8 cellular contexts compared by ENCODE assay signal in the genomic region with DNA sequence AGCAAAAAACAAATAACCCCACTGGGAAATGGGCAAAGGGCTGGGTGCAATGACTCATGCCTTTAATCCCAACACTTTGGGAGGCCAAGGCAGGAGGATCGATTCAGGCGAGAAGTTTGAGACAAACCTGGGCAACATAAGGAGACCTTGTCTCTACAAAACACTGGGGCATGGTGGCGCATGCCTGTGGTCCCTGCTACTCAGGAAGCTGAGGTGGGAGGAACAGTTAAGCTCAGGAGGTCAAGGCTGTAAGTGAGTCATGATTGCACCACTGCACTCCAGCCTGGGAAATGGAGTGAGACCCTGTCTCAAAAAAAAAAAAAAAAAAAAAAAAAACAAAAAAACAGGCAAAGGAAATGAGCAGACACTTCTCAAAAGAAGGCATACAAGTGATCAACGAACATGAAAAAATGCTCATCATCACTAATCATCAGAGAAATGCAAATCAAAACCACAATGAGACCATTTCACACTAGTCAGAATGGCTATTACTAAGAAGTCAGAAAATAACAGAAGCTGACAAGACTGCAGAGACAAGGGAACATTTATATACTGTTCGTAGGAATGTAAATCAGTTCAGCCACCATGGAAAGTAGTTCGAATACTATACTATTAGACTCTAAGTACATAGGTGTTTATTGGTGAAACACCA. TPM values are rescaled to one million over a fixed set of nuclear protein-coding genes. Genes with fewer than 3 reads are reported as not detected.
DNase-seq lines count a peak whose midpoint lies in the region; ATAC-seq and TF ChIP-seq lines count a peak whose summit lies in the region.

No MANE protein-coding gene starts in this region.

- TF ChIP-seq CTCF in OCI-LY3 (IDR thresholded peaks at IDR 0.05; ENCODE audit: low read depth, low read length) (no peak), uterus (IDR thresholded peaks at IDR 0.05) (no peak)

- no peak overlapping the region for H3K9ac ChIP-seq in OCI-LY3 (ENCODE audit: low read length)

- H3K4me1 ChIP-seq in OCI-LY3 (ENCODE audit: low read length): peaks cover 10% of the 10 kb centered on the region
- H3K4me1 ChIP-seq in uterus: no peaks in the 10 kb centered on the region

- no peak overlapping the region for H2AFZ ChIP-seq in OCI-LY3 (ENCODE audit: low read depth, low read length)

- H3K4me2 ChIP-seq in OCI-LY3 (ENCODE audit: low read length): peak overlapping the region; percentile 31

- no peaks in the 10 kb centered on the region for H3K79me2 ChIP-seq in OCI-LY3 (ENCODE audit: low read length)

- H3K27ac ChIP-seq in OCI-LY3 (ENCODE audit: low read length): no peak overlapping the region
- H3K27ac ChIP-seq in uterus: no peak overlapping the region

- H3K4me3 ChIP-seq in OCI-LY3 (ENCODE audit: low read length) (peak overlapping the region; percentile 22; the same call in 1 of the 2 replicates), uterus (no peak overlapping the region)

- TF ChIP-seq POLR2A in uterus (IDR thresholded peaks at IDR 0.05): no peak

- intact Hi-C loops in uterus (cut with DNase I; ENCODE audit: low total_unique reads): no loop called here

- H3K9me3 ChIP-seq in OCI-LY3 (ENCODE audit: insufficient read depth, low read length) (no peaks in the 10 kb centered on the region), uterus (no peaks in the 10 kb centered on the region)

- H3K27me3 ChIP-seq in OCI-LY3 (ENCODE audit: low read depth, low read length) (peaks cover 35% of the 10 kb centered on the region), uterus (no peaks in the 10 kb centered on the region)

- ATAC-seq in GM19328 (IDR thresholded peaks at IDR 0.05; ENCODE audit: unreplicated experiment) (peak; percentile 72), HG02884 (IDR thresholded peaks at IDR 0.05; ENCODE audit: unreplicated experiment) (peak; percentile 83)

- DNase-seq in non-pigmented ciliary epithelial cell (ENCODE audit: low read depth) (peak; percentile 43), uterus (no peak), midbrain (lab: John Stamatoyannopoulos, UW) (no peak), medulla oblongata (ENCODE audit: extremely low spot score) (no peak)
- DNase-seq in activated T-cell treated with anti-CD3 and anti-CD28 coated beads, Interleukin-2, amount 50 U/mL, for 1 hour: no peak

- H4K20me1 ChIP-seq in OCI-LY3 (ENCODE audit: insufficient read depth, low read length): no peaks in the 10 kb centered on the region

- no peaks in the 10 kb centered on the region for H3K36me3 ChIP-seq in OCI-LY3 (replicated peaks; ENCODE audit: low read depth, low read length)
- H3K36me3 ChIP-seq in uterus: no peaks in the 10 kb centered on the region

RNA-seq across cellular contexts. Expression of a gene that starts 48.2 kb away (rescaled TPM):
- total RNA-seq in uterus: 10 to 100 TPM in 3 of 4 donors, 1 to 10 TPM in 1; 7.2 to 30.0 (median 17.7) TPM
